Comparison of ENCODE assay signal across 34 cellular contexts in genomic region chr2:134357814-134358213, GRCh38.
"Had no signal": no experiment of that assay in that cellular context is flagged by ENCODE, and none has a peak within 500 bp of the region (broad histone marks: within the 10 kb centered on the region; RNA-seq: fewer than 3 reads in every experiment).

No MANE protein-coding gene starts in this region.

- H3K9me3 ChIP-seq: MG63 had no signal

- DNase-seq: Kasumi-1, MG63, MM.1S, MV-4-11, NCI-H1048, NCI-H1092, NCI-H1092 treated with DMSO at 0.1 percent for 48 hours, NCI-H1105, NCI-H1105 treated with DMSO at 0.1 percent for 48 hours, NCI-H1417, NCI-H1417 treated with DMSO at 0.1 percent for 48 hours, NCI-H1436, NCI-H1436 treated with DMSO at 0.1 percent for 48 hours, NCI-H146, NCI-H1694, NCI-H187, NCI-H187 treated with DMSO at 0.1 percent for 48 hours, NCI-H1930, NCI-H2029, NCI-H2029 treated with DMSO at 0.1 percent for 48 hours, NCI-H2081, NCI-H2081 treated with DMSO at 0.1 percent for 48 hours, NCI-H2107, NCI-H2171, NCI-H2171 treated with DMSO at 0.1 percent for 48 hours, NCI-H2227 treated with DMSO at 0.1 percent for 48 hours, NCI-H226, NCI-H345, NCI-H446, NCI-H446 treated with DMSO at 0.1 percent for 48 hours, NCI-H510A, NCI-H510A treated with DMSO at 0.1 percent for 48 hours, NCI-H524 treated with DMSO at 0.1 percent for 48 hours, NCI-H526 had no signal

- H3K36me3 ChIP-seq: MG63 had no signal

- H3K4me3 ChIP-seq: MG63 had no signal

- H3K27me3 ChIP-seq: MG63 had no signal
